8 cellular contexts compared by ENCODE assay signal in genomic region chr2:65436169-65436824, GRCh38. TPM values are rescaled to one million over a fixed set of nuclear protein-coding genes. Genes with fewer than 3 reads are reported as not detected.
DNase-seq lines count a peak whose midpoint lies in the region; ATAC-seq and TF ChIP-seq lines count a peak whose summit lies in the region.

No MANE protein-coding gene starts in this region.

- H3K4me1 Mint-ChIP-seq in WTC11 = peaks cover 42% of the 10 kb centered on the region

- H3K27me3 Mint-ChIP-seq in WTC11 (ENCODE audit: low read depth) = peaks cover 68% of the 10 kb centered on the region

- POLR2A ChIA-PET in WTC11 (lab: Charles Lee) = interaction anchor here (1.0 kb wide), 1 partner anchor 161 kb away, joined by 3 read pairs; no protein-coding TSS in a partner anchor

- no peaks in the 10 kb centered on the region for H3K9me3 Mint-ChIP-seq in WTC11

- intact Hi-C loops in left colon (cut with DNase I, micrococcal nuclease) = loop anchor here in 1 of 2 donors (10.0 kb wide), 1 partner anchor 171 kb away; no protein-coding TSS in a partner anchor

- DNase-seq in AG20443 (ENCODE audit: low spot score) (peak; percentile 97), NCI-H2171 treated with DMSO at 0.1 percent for 48 hours (lab: John Stamatoyannopoulos, UW) (peak; percentile 58), WTC11 (ENCODE audit: low spot score) (peak; percentile 66), cortex of kidney (lab: John Stamatoyannopoulos, UW) (peak; percentile 41), left colon (peak; percentile 88)
- peak; percentile 12 to 31 for DNase-seq in stimulated activated CD4-positive, alpha-beta T cell treated with anti-CD3 and anti-CD28 coated beads, Interleukin-2, amount 100 ng/mL, for 48 hours

- peak overlapping the region; percentile 94 for H3K4me3 Mint-ChIP-seq in WTC11

- no peak for TF ChIP-seq CTCF in WTC11 (IDR thresholded peaks at IDR 0.05)

- no peaks in the 10 kb centered on the region for H3K36me3 Mint-ChIP-seq in WTC11

- peak; percentile 21 for ATAC-seq in GM18868 (IDR thresholded peaks at IDR 0.05; ENCODE audit: unreplicated experiment)
- ATAC-seq in HG03066 (IDR thresholded peaks at IDR 0.05; ENCODE audit: low read depth, unreplicated experiment) = peak; percentile 26
- peak; percentile 2; the same call in 1 of the 2 replicates for ATAC-seq in WTC11
- peak; percentile 63 for ATAC-seq in left colon

- H3K27ac Mint-ChIP-seq in WTC11 = peak overlapping the region; percentile 94

- CTCF ChIA-PET in WTC11 (lab: Charles Lee) = interaction anchor here (0.5 to 2.1 kb wide), 4 partner anchors 79 to 437 kb away, joined by 3 to 6 read pairs (median 4); no protein-coding TSS in a partner anchor

TF ChIP-seq in WTC11, 78 proteins besides CTCF, POLR2A, EP300 and RAD21:
- TF ChIP-seq CREM (CRISPR knock-in tag; IDR thresholded peaks at IDR 0.05) = peak; percentile 8; the same call in 1 of the 2 replicates
- TF ChIP-seq ZNF416 (CRISPR knock-in tag; IDR thresholded peaks at IDR 0.05) = no peak
- 0 out of 2 replicates have a peak, but pooled peaks have one; percentile 5 for TF ChIP-seq ZNF263 (CRISPR knock-in tag; IDR thresholded peaks at IDR 0.05; ENCODE audit: low read depth)
- TF ChIP-seq PRDM15 (CRISPR knock-in tag; IDR thresholded peaks at IDR 0.05) = peak; percentile 46; the same call in 1 of the 2 replicates
- TF ChIP-seq HMGXB4 (CRISPR knock-in tag; IDR thresholded peaks at IDR 0.05) = peak; percentile 33; the same call in 1 of the 2 replicates
- no peak for TF ChIP-seq IRF1 (CRISPR knock-in tag; IDR thresholded peaks at IDR 0.05)
- TF ChIP-seq GABPB1 (CRISPR knock-in tag; IDR thresholded peaks at IDR 0.05) = peak; percentile 98
- TF ChIP-seq SOX15 (CRISPR knock-in tag; IDR thresholded peaks at IDR 0.05) = no peak

RNA-seq across cellular contexts. Expression of gene SPRED2, which starts 3.9 kb away (rescaled TPM):
- total RNA-seq in WTC11 (2021) = 26.4 to 34.1 TPM (median 32.7 TPM) in 3 replicates
- 10 to 100 TPM; 41.5 to 57.0 TPM for total RNA-seq in left colon

Comparison
In these comparisons a context has a peak if more than half of its experiments do, and no peak if none do; other contexts are left out.
1. Peak in every context shown above with its lines: DNase-seq and ATAC-seq.
2. DNase-seq: peak in every context shown above with its lines; median percentile 97 in AG20443; 88 in left colon; 66 in WTC11; 58 in NCI-H2171 treated with DMSO at 0.1 percent for 48 hours; 41 in cortex of kidney; 22 in stimulated activated CD4-positive, alpha-beta T cell treated with anti-CD3 and anti-CD28 coated beads, Interleukin-2, amount 100 ng/mL, for 48 hours.
3. ATAC-seq: peak in every context shown above with its lines; median percentile 63 in left colon; 26 in HG03066; 21 in GM18868; 2 in WTC11.